Comparison of ENCODE assay signal across 17 cellular contexts in genomic region chr13:59915252-59915651, GRCh38.
"Had no signal": no experiment of that assay in that cellular context is flagged by ENCODE, and none has a peak within 500 bp of the region (broad histone marks: within the 10 kb centered on the region; RNA-seq: fewer than 3 reads in every experiment).

No MANE protein-coding gene starts in this region.

- H3K9me3 ChIP-seq: body of pancreas had no signal

- ATAC-seq: activated CD4-positive, CD25-positive, alpha-beta regulatory T cell treated with anti-CD3 and anti-CD28 coated beads, Interleukin-2, amount 50 U/mL, for 24 hours; activated CD8-positive, alpha-beta T cell treated with anti-CD3 and anti-CD28 coated beads for 36 hours; body of pancreas; T-cell had no signal

- H3K4me1 ChIP-seq: body of pancreas had no signal

- H3K27ac ChIP-seq: body of pancreas had no signal

- H3K27me3 ChIP-seq: body of pancreas had no signal

- H3K4me3 ChIP-seq: body of pancreas had no signal

- DNase-seq: activated CD4-positive, alpha-beta T cell treated with anti-CD3 and anti-CD28 coated beads for 4 hours; activated CD8-positive, alpha-beta memory T cell treated with anti-CD3 and anti-CD28 coated beads, Interleukin-2, amount 50 U/mL, for 4 hours; activated CD8-positive, alpha-beta T cell treated with anti-CD3 and anti-CD28 coated beads for 36 hours; activated naive CD4-positive, alpha-beta T cell; aorta; body of pancreas; NCI-H1048; NCI-H146; NCI-H187 treated with DMSO at 0.1 percent for 48 hours; NCI-H345; NCI-H510A; NCI-H526 treated with DMSO at 0.1 percent for 48 hours; NCI-H82; SIG-M5; T-cell; T-helper 2 cell had no signal
